ENCODE assay signal across 8 cellular contexts in the genomic region with DNA sequence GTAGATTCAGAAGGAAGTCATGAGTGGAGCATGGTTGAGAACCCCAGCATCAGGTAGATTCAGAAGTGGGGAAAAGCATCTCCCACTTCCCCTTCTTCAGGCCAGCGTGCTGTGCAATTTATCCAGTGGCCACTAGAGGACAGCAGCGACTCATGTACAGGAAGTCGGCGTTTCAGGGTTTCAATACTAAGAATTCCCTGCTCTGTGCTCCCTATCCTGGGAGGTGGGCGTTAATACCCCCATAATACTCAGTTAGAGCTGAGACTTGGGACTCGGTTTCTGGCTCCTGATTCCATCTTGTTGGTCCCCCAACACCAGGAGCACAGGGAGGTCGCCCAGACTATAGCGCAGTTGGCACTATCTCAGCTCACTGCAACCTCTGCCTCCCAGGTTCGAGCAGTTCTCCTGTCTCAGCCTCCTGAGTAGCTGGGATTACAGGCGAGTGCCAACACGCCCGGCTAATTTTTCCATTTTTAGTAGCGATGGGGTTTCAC.
DNase-seq lines count a peak whose midpoint lies in the region; ATAC-seq lines count a peak whose summit lies in the region.

No MANE protein-coding gene starts in this region.

- DNase-seq in ELF-1 (ENCODE audit: low read depth, low spot score) = peak; percentile 75
- peak; percentile 41 to 85 for DNase-seq in NCI-H526 (lab: John Stamatoyannopoulos, UW)
- peak; percentile 81 to 83 for DNase-seq in activated CD4-positive, alpha-beta T cell treated with anti-CD3 and anti-CD28 coated beads, Interleukin-2, amount 50 U/mL, for 48 hours
- DNase-seq in effector CD8-positive, alpha-beta T cell (lab: John Stamatoyannopoulos, UW) = peak; percentile 63
- peak; percentile 26 for DNase-seq in middle frontal gyrus (ENCODE audit: extremely low spot score, low spot score)
- DNase-seq in stimulated activated CD8-positive, alpha-beta memory T cell treated with anti-CD3 and anti-CD28 coated beads, Interleukin-4, amount 100 ng/mL, for 1 hour (ENCODE audit: low read depth in 2 of 2, low spot score in 1 of 2) = peak; percentile 50 to 55

- ATAC-seq in HG03064 (IDR thresholded peaks at IDR 0.05; ENCODE audit: low read depth, unreplicated experiment) = peak; percentile 57
- ATAC-seq in GM18520 (IDR thresholded peaks at IDR 0.05; ENCODE audit: unreplicated experiment) = no peak

Comparison
In these comparisons a context has a peak if more than half of its experiments do, and no peak if none do; other contexts are left out.
1. DNase-seq: peak in every context shown above with its lines; median percentile 82 in activated CD4-positive, alpha-beta T cell treated with anti-CD3 and anti-CD28 coated beads, Interleukin-2, amount 50 U/mL, for 48 hours; 75 in ELF-1; 63 in NCI-H526; 63 in effector CD8-positive, alpha-beta T cell; 52 in stimulated activated CD8-positive, alpha-beta memory T cell treated with anti-CD3 and anti-CD28 coated beads, Interleukin-4, amount 100 ng/mL, for 1 hour; 26 in middle frontal gyrus.